In genomic region chr2:216170362-216170761, GRCh38 we compare ENCODE assay signal across 20 cellular contexts.
DNase-seq lines count a peak whose midpoint lies in the region; ATAC-seq, FAIRE-seq and TF ChIP-seq lines count a peak whose summit lies in the region.
"Had no signal": no experiment of that assay in that cellular context is flagged by ENCODE, and none has a peak within 500 bp of the region (broad histone marks: within the 10 kb centered on the region; RNA-seq: fewer than 3 reads in every experiment).

No MANE protein-coding gene starts in this region.

- peaks cover 46% of the 10 kb centered on the region for H3K4me1 Mint-ChIP-seq in activated T-cell treated with anti-CD3 and anti-CD28 coated beads, Interleukin-2, amount 50 U/mL, for 4 hours (ENCODE audit: low read depth)
- H3K4me1 Mint-ChIP-seq in activated T-helper 1 cell treated with anti-CD3 and anti-CD28 coated beads, Interleukin-12 subunit alpha, Interleukin-12 subunit beta, Interleukin-2, Interleukin-4 antibody, amounts not matched to agents 30 ng/mL and 10 ng/mL and 1 ng/mL, durations not matched to agents 14 hours and 24 hours and 36 hours (ENCODE audit: low read depth): peaks cover 33% of the 10 kb centered on the region

- no peaks in the 10 kb centered on the region for H3K4me1 ChIP-seq in pancreas
- H3K4me1 ChIP-seq: ascending aorta, esophagus squamous epithelium had no signal

- H3K9me3 Mint-ChIP-seq in activated T-cell treated with anti-CD3 and anti-CD28 coated beads, Interleukin-2, amount 50 U/mL, for 4 hours: no peaks in the 10 kb centered on the region
- no peaks in the 10 kb centered on the region for H3K9me3 Mint-ChIP-seq in activated T-helper 1 cell treated with anti-CD3 and anti-CD28 coated beads, Interleukin-12 subunit alpha, Interleukin-12 subunit beta, Interleukin-2, Interleukin-4 antibody, amounts not matched to agents 30 ng/mL and 10 ng/mL and 1 ng/mL, durations not matched to agents 14 hours and 24 hours and 36 hours

- H3K4me3 ChIP-seq in pancreas: no peak overlapping the region
- H3K4me3 ChIP-seq: ascending aorta, esophagus squamous epithelium, testis had no signal

- H3K36me3 ChIP-seq in pancreas: peaks cover 0 to 33% (median 8%) of the 10 kb centered on the region in 3 donors

- DNase-seq in activated T-cell treated with anti-CD3 and anti-CD28 coated beads, Interleukin-2, amount 50 U/mL, for 4 hours: no peak
- DNase-seq in activated T-cell treated with anti-CD3 and anti-CD28 coated beads, Interleukin-2, amount 50 U/mL, for 48 hours: no peak
- DNase-seq in GM12891 (ENCODE audit: insufficient read length, low spot score): no peak
- no peak for DNase-seq in activated T-helper 1 cell treated with anti-CD3 and anti-CD28 coated beads, Interleukin-12 subunit alpha, Interleukin-12 subunit beta, Interleukin-2, Interleukin-4 antibody, amounts not matched to agents 30 ng/mL and 10 ng/mL and 1 ng/mL, durations not matched to agents 14 hours and 24 hours and 36 hours (ENCODE audit: low spot score)
- DNase-seq in pancreas: no peak
- no peak for DNase-seq in GM12892 (ENCODE audit: insufficient read length)
- DNase-seq in NCI-H1930 (lab: John Stamatoyannopoulos, UW): no peak
- DNase-seq: activated CD4-positive, alpha-beta T cell treated with anti-CD3 and anti-CD28 coated beads, Interleukin-2, amount 50 U/mL, for 1 hour; DMS79; effector memory CD4-positive, alpha-beta T cell; esophagus squamous epithelium; NCI-H2029 treated with DMSO at 0.1 percent for 48 hours; NCI-H510A treated with DMSO at 0.1 percent for 48 hours; retina; testis had no signal

- peak overlapping the region; percentile 2 for H3K27ac Mint-ChIP-seq in activated T-helper 1 cell treated with anti-CD3 and anti-CD28 coated beads, Interleukin-12 subunit alpha, Interleukin-12 subunit beta, Interleukin-2, Interleukin-4 antibody, amounts not matched to agents 30 ng/mL and 10 ng/mL and 1 ng/mL, durations not matched to agents 14 hours and 24 hours and 36 hours

- intact Hi-C loops in activated T-helper 1 cell treated with anti-CD3 and anti-CD28 coated beads, Interleukin-12 subunit alpha, Interleukin-12 subunit beta, Interleukin-2, Interleukin-4 antibody, amounts not matched to agents 30 ng/mL and 10 ng/mL and 1 ng/mL, durations not matched to agents 14 hours and 24 hours and 36 hours (cut with micrococcal nuclease): loop anchor here (2.0 kb wide), 1 partner anchor 16 kb away; no protein-coding TSS in a partner anchor
- intact Hi-C loops in pancreas (cut with DNase I): no loop called here

- no peak for TF ChIP-seq POLR2A in GM12891 (IDR thresholded peaks at IDR 0.05; ENCODE audit: low read depth, low read length)
- TF ChIP-seq POLR2A in GM12892 (IDR thresholded peaks at IDR 0.05; ENCODE audit: low read depth, low read length): no peak

- no peaks in the 10 kb centered on the region for H3K9me3 ChIP-seq in pancreas
- H3K9me3 ChIP-seq: ascending aorta, esophagus squamous epithelium, testis had no signal

- no peaks in the 10 kb centered on the region for H3K27me3 ChIP-seq in pancreas
- H3K27me3 ChIP-seq: ascending aorta, esophagus squamous epithelium, testis had no signal

- FAIRE-seq in GM12891 (lab: Jason Lieb, UNC) (no peak), pancreas (lab: Jason Lieb, UNC) (no peak), GM12892 (lab: Jason Lieb, UNC) (no peak)
- FAIRE-seq: TTC549 had no signal

- H3K36me3 Mint-ChIP-seq in activated T-cell treated with anti-CD3 and anti-CD28 coated beads, Interleukin-2, amount 50 U/mL, for 4 hours (ENCODE audit: insufficient read depth): peaks cover 68% of the 10 kb centered on the region
- H3K36me3 Mint-ChIP-seq in activated T-helper 1 cell treated with anti-CD3 and anti-CD28 coated beads, Interleukin-12 subunit alpha, Interleukin-12 subunit beta, Interleukin-2, Interleukin-4 antibody, amounts not matched to agents 30 ng/mL and 10 ng/mL and 1 ng/mL, durations not matched to agents 14 hours and 24 hours and 36 hours (ENCODE audit: low read depth): peaks cover 65% of the 10 kb centered on the region

- WGBS in pancreas, 2 donors: 90% methylated on average over 3 of the region's 3 CpGs

- no peaks in the 10 kb centered on the region for H3K27me3 Mint-ChIP-seq in activated T-cell treated with anti-CD3 and anti-CD28 coated beads, Interleukin-2, amount 50 U/mL, for 4 hours (ENCODE audit: low read depth)
- H3K27me3 Mint-ChIP-seq in activated T-helper 1 cell treated with anti-CD3 and anti-CD28 coated beads, Interleukin-12 subunit alpha, Interleukin-12 subunit beta, Interleukin-2, Interleukin-4 antibody, amounts not matched to agents 30 ng/mL and 10 ng/mL and 1 ng/mL, durations not matched to agents 14 hours and 24 hours and 36 hours (ENCODE audit: insufficient read depth): no peaks in the 10 kb centered on the region

- TF ChIP-seq CTCF in pancreas (IDR thresholded peaks at IDR 0.05): no peak

- ATAC-seq in activated T-cell treated with anti-CD3 and anti-CD28 coated beads, Interleukin-2, amount 50 U/mL, for 4 hours: peak; percentile 58 to 69
- peak in 3 of 4 donors; percentile 9 to 20 (median 14) for ATAC-seq in pancreas
- ATAC-seq in HG03159 (IDR thresholded peaks at IDR 0.05; ENCODE audit: unreplicated experiment): no peak

- no peak overlapping the region for H3K27ac ChIP-seq in pancreas
- H3K27ac ChIP-seq: ascending aorta, esophagus squamous epithelium, RWPE1, testis had no signal

- H3K4me3 Mint-ChIP-seq in activated T-cell treated with anti-CD3 and anti-CD28 coated beads, Interleukin-2, amount 50 U/mL, for 4 hours: no peak overlapping the region
- no peak overlapping the region for H3K4me3 Mint-ChIP-seq in activated T-helper 1 cell treated with anti-CD3 and anti-CD28 coated beads, Interleukin-12 subunit alpha, Interleukin-12 subunit beta, Interleukin-2, Interleukin-4 antibody, amounts not matched to agents 30 ng/mL and 10 ng/mL and 1 ng/mL, durations not matched to agents 14 hours and 24 hours and 36 hours
- H3K4me3 Mint-ChIP-seq: neural crest cell had no signal

TF ChIP-seq in GM12891, 5 proteins besides CTCF, POLR2A, EP300 and RAD21:
- no peak for TF ChIP-seq TAF1 (IDR thresholded peaks at IDR 0.05; ENCODE audit: low read depth, low read length)
- TF ChIP-seq POU2F2 (IDR thresholded peaks at IDR 0.05; ENCODE audit: low read depth, low read length): no peak
- 0 out of 2 replicates have a peak, but pooled peaks have one; percentile 24 for TF ChIP-seq SPI1 (IDR thresholded peaks at IDR 0.05; ENCODE audit: low read depth, low read length)
TF ChIP-seq in GM12891: peak in this region for 1.
